ENCODE assay signal across 18 cellular contexts in genomic region chr20:56420940-56421688, GRCh38. TPM values are rescaled to one million over a fixed set of nuclear protein-coding genes. Genes with fewer than 3 reads are reported as not detected.
DNase-seq lines count a peak whose midpoint lies in the region; ATAC-seq and TF ChIP-seq lines count a peak whose summit lies in the region.
"Had no signal": no experiment of that assay in that cellular context is flagged by ENCODE, and none has a peak within 500 bp of the region (broad histone marks: within the 10 kb centered on the region; RNA-seq: fewer than 3 reads in every experiment).

No MANE protein-coding gene starts in this region.

- H3K9me3 Mint-ChIP-seq in activated CD4-positive, alpha-beta T cell treated with anti-CD3 and anti-CD28 coated beads, Interleukin-2, amount 10 ng/mL, durations not matched to agents 24 days and 14 days, result peaks cover 3% of the 10 kb centered on the region
- H3K9me3 Mint-ChIP-seq in activated naive CD8-positive, alpha-beta T cell treated with anti-CD3 and anti-CD28 coated beads, Interleukin-2, amount 10 ng/mL, durations not matched to agents 7 days and 5 days, result no peaks in the 10 kb centered on the region
- H3K9me3 Mint-ChIP-seq in naive thymus-derived CD8-positive, alpha-beta T cell, result no peaks in the 10 kb centered on the region
- H3K9me3 Mint-ChIP-seq: memory B cell had no signal

- no peak overlapping the region for H3K4me3 ChIP-seq in GM23248
- no peak overlapping the region for H3K4me3 ChIP-seq in mucosa of descending colon
- H3K4me3 ChIP-seq: A549, vagina had no signal

- DNase-seq in activated CD4-positive, alpha-beta T cell treated with anti-CD3 and anti-CD28 coated beads, Interleukin-2, amount 10 ng/mL, durations not matched to agents 24 days and 14 days, result no peak
- no peak for DNase-seq in activated CD4-positive, alpha-beta T cell treated with anti-CD3 and anti-CD28 coated beads for 48 hours
- no peak for DNase-seq in GM23248
- DNase-seq in activated naive CD8-positive, alpha-beta T cell treated with anti-CD3 and anti-CD28 coated beads, Interleukin-2, amount 10 ng/mL, durations not matched to agents 7 days and 5 days, result no peak
- peak in 1 of 10 donors; percentile 17 for DNase-seq in naive thymus-derived CD8-positive, alpha-beta T cell
- no peak for DNase-seq in mucosa of descending colon
- DNase-seq: activated T-cell treated with anti-CD3 and anti-CD28 coated beads for 4 hours; dermis blood vessel endothelial cell; NCI-H1436 treated with DMSO at 0.1 percent for 48 hours; NCI-H2227 treated with DMSO at 0.1 percent for 48 hours; stimulated activated CD4-positive, alpha-beta T cell treated with anti-CD3 and anti-CD28 coated beads, Interleukin-15, amount 100 ng/mL, for 24 hours had no signal

- ATAC-seq in activated naive CD8-positive, alpha-beta T cell treated with anti-CD3 and anti-CD28 coated beads, Interleukin-2, amount 10 ng/mL, durations not matched to agents 7 days and 5 days (ENCODE audit: low read depth), result no peak
- ATAC-seq in naive thymus-derived CD8-positive, alpha-beta T cell, result no peak
- ATAC-seq in GM19351 (IDR thresholded peaks at IDR 0.05; ENCODE audit: unreplicated experiment) (no peak), mucosa of descending colon (no peak), GM19397 (IDR thresholded peaks at IDR 0.05; ENCODE audit: unreplicated experiment) (no peak)
- ATAC-seq: A549 had no signal

- H3K79me2 ChIP-seq in GM23248 (ENCODE audit: insufficient read depth), result peaks cover 51% of the 10 kb centered on the region

- H3K4me1 ChIP-seq in GM23248 (ENCODE audit: insufficient read depth) (peaks cover 62% of the 10 kb centered on the region), mucosa of descending colon (ENCODE audit: low read depth) (no peaks in the 10 kb centered on the region)
- H3K4me1 ChIP-seq: vagina had no signal

- in situ Hi-C loops in GM23248 (cut with MboI), result no loop called here

- H3K27me3 ChIP-seq in GM23248 (replicated peaks; ENCODE audit: insufficient read depth), result no peaks in the 10 kb centered on the region
- H3K27me3 ChIP-seq: vagina had no signal

- H3K9me3 ChIP-seq in GM23248 (ENCODE audit: low read depth) (no peaks in the 10 kb centered on the region), mucosa of descending colon (no peaks in the 10 kb centered on the region)
- H3K9me3 ChIP-seq: A549, vagina had no signal

- no peak overlapping the region for H3K4me3 Mint-ChIP-seq in activated CD4-positive, alpha-beta T cell treated with anti-CD3 and anti-CD28 coated beads, Interleukin-2, amount 10 ng/mL, durations not matched to agents 24 days and 14 days
- peak overlapping the region; percentile 50 for H3K4me3 Mint-ChIP-seq in activated naive CD8-positive, alpha-beta T cell treated with anti-CD3 and anti-CD28 coated beads, Interleukin-2, amount 10 ng/mL, durations not matched to agents 7 days and 5 days
- peak overlapping the region; percentile 46 to 77 (median 66) for H3K4me3 Mint-ChIP-seq in naive thymus-derived CD8-positive, alpha-beta T cell
- H3K4me3 Mint-ChIP-seq: memory B cell had no signal

- H3K27ac ChIP-seq in GM23248, result peak overlapping the region; percentile 77
- H3K27ac ChIP-seq: vagina had no signal

- H3K27me3 Mint-ChIP-seq in activated CD4-positive, alpha-beta T cell treated with anti-CD3 and anti-CD28 coated beads, Interleukin-2, amount 10 ng/mL, durations not matched to agents 24 days and 14 days, result no peaks in the 10 kb centered on the region
- no peaks in the 10 kb centered on the region for H3K27me3 Mint-ChIP-seq in activated naive CD8-positive, alpha-beta T cell treated with anti-CD3 and anti-CD28 coated beads, Interleukin-2, amount 10 ng/mL, durations not matched to agents 7 days and 5 days
- no peaks in the 10 kb centered on the region for H3K27me3 Mint-ChIP-seq in naive thymus-derived CD8-positive, alpha-beta T cell
- H3K27me3 Mint-ChIP-seq: memory B cell had no signal

- TF ChIP-seq CTCF in mucosa of descending colon (IDR thresholded peaks at IDR 0.05), result no peak

- H2AFZ ChIP-seq in GM23248, result no peak overlapping the region

- H3K4me1 Mint-ChIP-seq in activated CD4-positive, alpha-beta T cell treated with anti-CD3 and anti-CD28 coated beads, Interleukin-2, amount 10 ng/mL, durations not matched to agents 24 days and 14 days, result peaks cover 53% of the 10 kb centered on the region
- H3K4me1 Mint-ChIP-seq in activated naive CD8-positive, alpha-beta T cell treated with anti-CD3 and anti-CD28 coated beads, Interleukin-2, amount 10 ng/mL, durations not matched to agents 7 days and 5 days, result peaks cover 62% of the 10 kb centered on the region
- H3K4me1 Mint-ChIP-seq in naive thymus-derived CD8-positive, alpha-beta T cell, result peaks cover 46 to 85% (median 70%) of the 10 kb centered on the region in 4 donors

- peak overlapping the region; percentile 68 for H3K27ac Mint-ChIP-seq in activated CD4-positive, alpha-beta T cell treated with anti-CD3 and anti-CD28 coated beads, Interleukin-2, amount 10 ng/mL, durations not matched to agents 24 days and 14 days
- peak overlapping the region; percentile 77 for H3K27ac Mint-ChIP-seq in activated naive CD8-positive, alpha-beta T cell treated with anti-CD3 and anti-CD28 coated beads, Interleukin-2, amount 10 ng/mL, durations not matched to agents 7 days and 5 days
- H3K27ac Mint-ChIP-seq in naive thymus-derived CD8-positive, alpha-beta T cell, result peak overlapping the region; percentile 92 to 99 (median 98)
- H3K27ac Mint-ChIP-seq: memory B cell had no signal

- no peaks in the 10 kb centered on the region for H3K36me3 ChIP-seq in GM23248 (ENCODE audit: low read depth)
- H3K36me3 ChIP-seq in mucosa of descending colon (ENCODE audit: low read depth), result no peaks in the 10 kb centered on the region
- H3K36me3 ChIP-seq: vagina had no signal

- intact Hi-C loops in activated CD4-positive, alpha-beta T cell treated with anti-CD3 and anti-CD28 coated beads, Interleukin-2, amount 10 ng/mL, durations not matched to agents 24 days and 14 days (cut with micrococcal nuclease), result no loop called here
- intact Hi-C loops in mucosa of descending colon (cut with DNase I, micrococcal nuclease), result no loop called here

- H3K4me2 ChIP-seq in GM23248 (ENCODE audit: unreplicated experiment), result no peak overlapping the region
- H3K4me2 ChIP-seq: A549 had no signal

- POLR2A ChIA-PET in activated naive CD8-positive, alpha-beta T cell treated with anti-CD3 and anti-CD28 coated beads, Interleukin-2, amount 10 ng/mL, durations not matched to agents 7 days and 5 days (lab: Charles Lee), result interaction anchor here (1.3 to 2.9 kb wide), 3 partner anchors 9 to 42 kb away, joined by 4 to 11 read pairs (median 11); partner anchors contain the start of gene CASS4
- POLR2A ChIA-PET in naive thymus-derived CD8-positive, alpha-beta T cell (lab: Charles Lee), result interaction anchor here (0.6 to 4.0 kb wide), 5 partner anchors 8 to 310 kb away, joined by 4 to 34 read pairs (median 7); partner anchors contain the start of genes AURKA, CASS4 and CSTF1

- H3F3A ChIP-seq in GM23248 (ENCODE audit: insufficient read depth), result peaks cover 68% of the 10 kb centered on the region

- no peak overlapping the region for H3K9ac ChIP-seq in GM23248

- no peaks in the 10 kb centered on the region for H3K9me2 ChIP-seq in GM23248 (ENCODE audit: insufficient read depth)

- peaks cover 32% of the 10 kb centered on the region for H3K36me3 Mint-ChIP-seq in activated CD4-positive, alpha-beta T cell treated with anti-CD3 and anti-CD28 coated beads, Interleukin-2, amount 10 ng/mL, durations not matched to agents 24 days and 14 days (ENCODE audit: low read depth)
- peaks cover 42% of the 10 kb centered on the region for H3K36me3 Mint-ChIP-seq in activated naive CD8-positive, alpha-beta T cell treated with anti-CD3 and anti-CD28 coated beads, Interleukin-2, amount 10 ng/mL, durations not matched to agents 7 days and 5 days
- peaks cover 0 to 10% (median 0%) of the 10 kb centered on the region in 3 donors for H3K36me3 Mint-ChIP-seq in naive thymus-derived CD8-positive, alpha-beta T cell

- WGBS in GM23248 (ENCODE audit: low coverage in 1 of 2, low lambda C conversion rate in 2 of 2, missing lambda C conversion rate in 2 of 2), 2 experiments, result 78 to 79% methylated on average over 11 of the region's 11 CpGs

- no peaks in the 10 kb centered on the region for H4K20me1 ChIP-seq in GM23248 (ENCODE audit: insufficient read depth)

RNA-seq across cellular contexts. Expression of gene CASS4, which starts 9.1 kb away (rescaled TPM):
- 2.8 and 3.1 TPM in 2 replicates for total RNA-seq in activated CD4-positive, alpha-beta T cell treated with anti-CD3 and anti-CD28 coated beads, Interleukin-2, amount 10 ng/mL, durations not matched to agents 24 days and 14 days
- total RNA-seq in GM23248 (2014; rRNA removed; shearing (Covaris generic)), result 11.4 and 19.2 TPM in 2 replicates
- polyA plus RNA-seq in GM23248 (2016; fragmentation: Nextera tagmentation; extraction: Ambion mirVana), result 10.4 and 10.5 TPM in 2 replicates
- 10 to 100 TPM; 14.2 to 18.7 TPM for total RNA-seq in activated naive CD8-positive, alpha-beta T cell treated with anti-CD3 and anti-CD28 coated beads, Interleukin-2, amount 10 ng/mL, durations not matched to agents 7 days and 5 days
- total RNA-seq in naive thymus-derived CD8-positive, alpha-beta T cell, result 10 to 100 TPM; 11.6 to 12.9 TPM
- 10 to 100 TPM in 1 of 3 donors, 1 to 10 TPM in 2; 5.5 to 11.2 (median 7.1) TPM for polyA plus RNA-seq in naive thymus-derived CD8-positive, alpha-beta T cell
- 1 to 10 TPM in 1 of 3 donors, under 1 TPM in 2; 0.61 to 1.0 (median 0.77) TPM for total RNA-seq in mucosa of descending colon
- total RNA-seq: glomerular endothelial cell, H1 had no signal
- polyA plus RNA-seq: H1 had no signal

RNA-seq across cellular contexts. Expression of gene CSTF1, which starts 28.7 kb away (rescaled TPM):
- total RNA-seq in activated CD4-positive, alpha-beta T cell treated with anti-CD3 and anti-CD28 coated beads, Interleukin-2, amount 10 ng/mL, durations not matched to agents 24 days and 14 days, result 52.2 and 52.5 TPM in 2 replicates
- total RNA-seq in GM23248 (2014; rRNA removed; shearing (Covaris generic)), result 56.7 and 69.3 TPM in 2 replicates
- 41.7 and 42.1 TPM in 2 replicates for polyA plus RNA-seq in GM23248 (2016; fragmentation: Nextera tagmentation; extraction: Ambion mirVana)
- 10 to 100 TPM; 55.7 to 58.3 TPM for total RNA-seq in activated naive CD8-positive, alpha-beta T cell treated with anti-CD3 and anti-CD28 coated beads, Interleukin-2, amount 10 ng/mL, durations not matched to agents 7 days and 5 days
- total RNA-seq in naive thymus-derived CD8-positive, alpha-beta T cell, result 10 to 100 TPM; 43.7 to 52.8 TPM
- 10 to 100 TPM; 27.2 to 33.3 (median 27.7) TPM for polyA plus RNA-seq in naive thymus-derived CD8-positive, alpha-beta T cell
- 10 to 100 TPM; 23.0 to 27.3 (median 25.2) TPM for total RNA-seq in mucosa of descending colon

RNA-seq across cellular contexts. Expression of gene AURKA, which starts 29.1 kb away (rescaled TPM):
- total RNA-seq in activated CD4-positive, alpha-beta T cell treated with anti-CD3 and anti-CD28 coated beads, Interleukin-2, amount 10 ng/mL, durations not matched to agents 24 days and 14 days, result 42.3 and 42.6 TPM in 2 replicates
- 69.8 and 70.8 TPM in 2 replicates for total RNA-seq in GM23248 (2014; rRNA removed; shearing (Covaris generic))
- polyA plus RNA-seq in GM23248 (2016; fragmentation: Nextera tagmentation; extraction: Ambion mirVana), result 78.9 and 88.5 TPM in 2 replicates
- total RNA-seq in activated naive CD8-positive, alpha-beta T cell treated with anti-CD3 and anti-CD28 coated beads, Interleukin-2, amount 10 ng/mL, durations not matched to agents 7 days and 5 days, result 10 to 100 TPM; 52.4 to 60.1 TPM
- 1 to 10 TPM in 1 of 2 experiments, under 1 TPM in 1; 0.85 to 1.3 TPM for total RNA-seq in naive thymus-derived CD8-positive, alpha-beta T cell
- polyA plus RNA-seq in naive thymus-derived CD8-positive, alpha-beta T cell, result under 1 TPM; 0.19 to 0.50 (median 0.44) TPM
- total RNA-seq in mucosa of descending colon, result 10 to 100 TPM in 2 of 3 donors, 1 to 10 TPM in 1; 7.9 to 24.8 (median 11.2) TPM

RNA-seq across cellular contexts. Expression of gene RTF2, which starts 47.3 kb away (rescaled TPM):
- 92.3 and 96.5 TPM in 2 replicates for total RNA-seq in activated CD4-positive, alpha-beta T cell treated with anti-CD3 and anti-CD28 coated beads, Interleukin-2, amount 10 ng/mL, durations not matched to agents 24 days and 14 days
- 128 and 141 TPM in 2 replicates for total RNA-seq in GM23248 (2014; rRNA removed; shearing (Covaris generic))
- 257 and 270 TPM in 2 replicates for polyA plus RNA-seq in GM23248 (2016; fragmentation: Nextera tagmentation; extraction: Ambion mirVana)
- total RNA-seq in activated naive CD8-positive, alpha-beta T cell treated with anti-CD3 and anti-CD28 coated beads, Interleukin-2, amount 10 ng/mL, durations not matched to agents 7 days and 5 days, result 100 to 1,000 TPM in 1 of 2 experiments, 10 to 100 TPM in 1; 99.8 to 101 TPM
- total RNA-seq in naive thymus-derived CD8-positive, alpha-beta T cell, result 10 to 100 TPM; 65.1 to 69.0 TPM
- 100 to 1,000 TPM; 121 to 147 (median 138) TPM for polyA plus RNA-seq in naive thymus-derived CD8-positive, alpha-beta T cell
- 10 to 100 TPM; 74.5 to 87.0 (median 76.4) TPM for total RNA-seq in mucosa of descending colon
